8 cellular contexts compared by ENCODE assay signal in genomic region chr12:62602445-62603060, GRCh38.
DNase-seq lines count a peak whose midpoint lies in the region; ATAC-seq, FAIRE-seq and TF ChIP-seq lines count a peak whose summit lies in the region.

No MANE protein-coding gene starts in this region.

- peaks cover 50% of the 10 kb centered on the region for H3K79me2 ChIP-seq in endothelial cell of umbilical vein (ENCODE audit: control insufficient read depth, insufficient read depth, low read length)

- H3K36me3 ChIP-seq in HUES48 (ENCODE audit: control insufficient read depth, insufficient read depth, low read length) = no peaks in the 10 kb centered on the region
- peaks cover 8% of the 10 kb centered on the region for H3K36me3 ChIP-seq in NT2/D1 (ENCODE audit: insufficient read depth, insufficient read length, low read length)
- no peaks in the 10 kb centered on the region for H3K36me3 ChIP-seq in endothelial cell of umbilical vein (ENCODE audit: control insufficient read depth in 2 of 2, extremely low read depth in 1 of 2, insufficient read depth in 2 of 2, low read length in 2 of 2)

- peak; percentile 72 for FAIRE-seq in endothelial cell of umbilical vein (lab: Jason Lieb, UNC)

- H3K27me3 ChIP-seq in HUES48 (ENCODE audit: control insufficient read depth, insufficient read depth, low read length) = no peaks in the 10 kb centered on the region
- no peaks in the 10 kb centered on the region for H3K27me3 ChIP-seq in NT2/D1 (ENCODE audit: insufficient read depth, insufficient read length)
- H3K27me3 ChIP-seq in endothelial cell of umbilical vein (ENCODE audit: control insufficient read depth in 2 of 2, insufficient read depth in 2 of 2, low read length in 2 of 2) = no peaks in the 10 kb centered on the region

- dilution Hi-C loops in endothelial cell of umbilical vein (cut with MboI; ENCODE audit: extremely low pct_ligation_motif_present, low sequenced_read_pairs) = loop anchor here (25.0 kb wide), 1 partner anchor 185 kb away; no protein-coding TSS in a partner anchor

- peak overlapping the region; percentile 99 for H3K9ac ChIP-seq in HUES48 (ENCODE audit: low read depth, low read length)
- H3K9ac ChIP-seq in NT2/D1 (ENCODE audit: insufficient read length, low read depth) = peak overlapping the region; percentile 98
- H3K9ac ChIP-seq in endothelial cell of umbilical vein (replicated peaks; ENCODE audit: extremely low read depth, insufficient read depth, low read length) = peak overlapping the region; percentile 99

- peak overlapping the region; percentile 69 for H3K4me2 ChIP-seq in endothelial cell of umbilical vein (ENCODE audit: insufficient read depth, low read length)

- CTCF ChIA-PET in endothelial cell of umbilical vein (lab: Charles Lee) = interaction anchor here (0.5 to 3.3 kb wide), 16 partner anchors 10 to 194 kb away, joined by 3 to 79 read pairs (median 4); no protein-coding TSS in a partner anchor

- ATAC-seq in GM21423 (IDR thresholded peaks at IDR 0.05; ENCODE audit: unreplicated experiment) = peak; percentile 66

- H4K20me1 ChIP-seq in endothelial cell of umbilical vein (replicated peaks; ENCODE audit: control insufficient read depth, extremely low read depth, insufficient read depth, low read length) = peaks cover 3% of the 10 kb centered on the region

- in situ Hi-C loops in Caki2 (cut with HindIII; ENCODE audit: low pct_unique_long_range_greater_than_20kb, low sequenced_read_pairs) = loop anchor here (10.0 kb wide), 1 partner anchor 182 kb away; no protein-coding TSS in a partner anchor

- POLR2A ChIA-PET in endothelial cell of umbilical vein (lab: Charles Lee) = interaction anchor here (0.6 to 2.1 kb wide), 9 partner anchors 9 to 192 kb away, joined by 3 to 20 read pairs (median 4); no protein-coding TSS in a partner anchor

- peak; percentile 97 for DNase-seq in Caki2 (ENCODE audit: low read depth)
- DNase-seq in NT2/D1 (ENCODE audit: low read depth, low spot score) = peak; percentile 89
- DNase-seq in activated CD8-positive, alpha-beta memory T cell treated with anti-CD3 and anti-CD28 coated beads, Interleukin-2, amount 50 U/mL, for 4 hours = peak; percentile 85
- peak; percentile 91 for DNase-seq in endothelial cell of umbilical vein (ENCODE audit: low read depth, low spot score)
- DNase-seq in middle frontal gyrus (ENCODE audit: extremely low spot score, low spot score) = peak; percentile 80
- peak; percentile 74 to 79 for DNase-seq in stimulated activated CD8-positive, alpha-beta memory T cell treated with anti-CD3 and anti-CD28 coated beads, Interleukin-2, amount 100 ng/mL, for 1 hour (ENCODE audit: low read depth in 2 of 2)

- BruUV-seq in endothelial cell of umbilical vein (replicated peaks; lab: Mats Ljungman, UMichigan) = no TSS peak

- no peaks in the 10 kb centered on the region for H3K9me3 ChIP-seq in HUES48 (ENCODE audit: control insufficient read depth, insufficient read depth, low read length)
- H3K9me3 ChIP-seq in NT2/D1 (ENCODE audit: insufficient read depth, low read length) = no peaks in the 10 kb centered on the region
- H3K9me3 ChIP-seq in endothelial cell of umbilical vein (replicated peaks; ENCODE audit: control insufficient read depth, insufficient read depth, low read length) = no peaks in the 10 kb centered on the region

- no peaks in the 10 kb centered on the region for H3K9me1 ChIP-seq in endothelial cell of umbilical vein (replicated peaks; ENCODE audit: control insufficient read depth, extremely low read depth, insufficient read depth, low read length)

- no peak for TF ChIP-seq CTCF in endothelial cell of umbilical vein (IDR thresholded peaks at IDR 0.05; ENCODE audit: extremely low read depth in 1 of 2, insufficient read depth in 1 of 2, low read depth in 1 of 2, low read length in 2 of 2)

- H3K27ac ChIP-seq in HUES48 (ENCODE audit: low read depth, low read length) = peak overlapping the region; percentile 100
- H3K27ac ChIP-seq in endothelial cell of umbilical vein (ENCODE audit: insufficient read depth, low read depth, low read length) = peak overlapping the region; percentile 97

- H3K4me1 ChIP-seq in HUES48 (ENCODE audit: control insufficient read depth, insufficient read depth, low read length) (peaks cover 37% of the 10 kb centered on the region), NT2/D1 (ENCODE audit: insufficient read depth, insufficient read length) (no peaks in the 10 kb centered on the region), endothelial cell of umbilical vein (ENCODE audit: control insufficient read depth, extremely low read depth, insufficient read depth, low read length) (peaks cover 22% of the 10 kb centered on the region)

- H2AFZ ChIP-seq in endothelial cell of umbilical vein (ENCODE audit: low read depth, low read length) = peak overlapping the region; percentile 17

- TF ChIP-seq POLR2A in endothelial cell of umbilical vein (IDR thresholded peaks at IDR 0.05; ENCODE audit: low read depth, low read length) = peak; percentile 92

- intact Hi-C loops in endothelial cell of umbilical vein (cut with micrococcal nuclease) = loop anchor here (1.0 to 10.0 kb wide), 9 partner anchors 29 to 462 kb away; partner anchors contain the start of genes MON2 and USP15

- H3K4me3 ChIP-seq in HUES48 (ENCODE audit: low read depth, low read length) (peak overlapping the region; percentile 96), NT2/D1 (ENCODE audit: insufficient read length, low read depth) (peak overlapping the region; percentile 89), endothelial cell of umbilical vein (replicated peaks in 1 of 3; ENCODE audit: insufficient read depth in 1 of 3, low read depth in 1 of 3, low read length in 3 of 3) (peak overlapping the region; percentile 92 to 99 (median 99))

TF ChIP-seq in endothelial cell of umbilical vein, 7 proteins besides CTCF, POLR2A, EP300 and RAD21:
- TF ChIP-seq MYC (IDR thresholded peaks at IDR 0.05; ENCODE audit: low read depth, low read length) = peak; percentile 88
- TF ChIP-seq EZH2 (IDR thresholded peaks at IDR 0.05; ENCODE audit: borderline replicate concordance, low read depth, low read length, severe bottlenecking) = no peak
- TF ChIP-seq POLR2AphosphoS5 (IDR thresholded peaks at IDR 0.05; ENCODE audit: insufficient read depth, low read depth, low read length) = peak; percentile 85
- TF ChIP-seq MAX (IDR thresholded peaks at IDR 0.05; ENCODE audit: insufficient read depth, insufficient read length) = peak; percentile 74

Comparison
In these comparisons a context has a peak if more than half of its experiments do, and no peak if none do; other contexts are left out.
1. Peak in every context shown above with its lines: DNase-seq, ATAC-seq, H3K4me3 ChIP-seq and H3K27ac ChIP-seq.